In genomic region chr5:154296525-154297159, GRCh38 we compare ENCODE assay signal across 1 cellular context.
A peak's percentile ranks its signal among the peaks of the same experiment; 100 is the strongest.
TF ChIP-seq lines count a peak whose summit lies in the region.

No MANE protein-coding gene starts in this region.

TF ChIP-seq in HepG2, 621 proteins besides CTCF, POLR2A, EP300 and RAD21 (continued from another document):
- TF ChIP-seq ARID5B (CRISPR knock-in tag; IDR thresholded peaks at IDR 0.05) (peak; percentile 67), GABPB1 (CRISPR knock-in tag; IDR thresholded peaks at IDR 0.05) (no peak), BCL6 (CRISPR knock-in tag; IDR thresholded peaks at IDR 0.05) (peak; percentile 81), GATAD2A (CRISPR knock-in tag; IDR thresholded peaks at IDR 0.05) (peak; percentile 62), ZNF598 (CRISPR knock-in tag; IDR thresholded peaks at IDR 0.05; ENCODE audit: borderline replicate concordance) (no peak), ZNF513 (CRISPR knock-in tag; conservative IDR thresholded peaks at IDR 0.05) (no peak), CCDC6 (CRISPR knock-in tag; IDR thresholded peaks at IDR 0.05) (0 out of 2 replicates have a peak, but pooled peaks have one; percentile 29), FOXP4 (CRISPR knock-in tag; IDR thresholded peaks at IDR 0.05) (peak; percentile 36; the same call in 1 of the 2 replicates), SMAD9 (CRISPR knock-in tag; IDR thresholded peaks at IDR 0.05) (no peak), ATF6 (CRISPR knock-in tag; conservative IDR thresholded peaks at IDR 0.05) (no peak), FOXP1 (IDR thresholded peaks at IDR 0.05) (no peak), FOXP1 (CRISPR knock-in tag; IDR thresholded peaks at IDR 0.05) (0 out of 2 replicates have a peak, but pooled peaks have one; percentile 41), ZNF460 (CRISPR knock-in tag; IDR thresholded peaks at IDR 0.05; ENCODE audit: borderline replicate concordance) (no peak), TAF15 (IDR thresholded peaks at IDR 0.05; ENCODE audit: low read depth, low read length, poor library complexity, severe bottlenecking) (no peak), SAP130 (CRISPR knock-in tag; IDR thresholded peaks at IDR 0.05; ENCODE audit: low read depth) (peak; percentile 17; the same call in 1 of the 2 replicates), HOMEZ (CRISPR knock-in tag; IDR thresholded peaks at IDR 0.05; ENCODE audit: low read depth) (no peak), FOXA3 (CRISPR knock-in tag; IDR thresholded peaks at IDR 0.05) (peak; percentile 79), ZNF83 (CRISPR knock-in tag; IDR thresholded peaks at IDR 0.05; ENCODE audit: borderline replicate concordance) (no peak), TARDBP (CRISPR knock-in tag; IDR thresholded peaks at IDR 0.05) (0 out of 2 replicates have a peak, but pooled peaks have one; percentile 25), TAF1 (CRISPR knock-in tag; IDR thresholded peaks at IDR 0.05) (no peak)
